17 cellular contexts compared by ENCODE assay signal in the genomic region with DNA sequence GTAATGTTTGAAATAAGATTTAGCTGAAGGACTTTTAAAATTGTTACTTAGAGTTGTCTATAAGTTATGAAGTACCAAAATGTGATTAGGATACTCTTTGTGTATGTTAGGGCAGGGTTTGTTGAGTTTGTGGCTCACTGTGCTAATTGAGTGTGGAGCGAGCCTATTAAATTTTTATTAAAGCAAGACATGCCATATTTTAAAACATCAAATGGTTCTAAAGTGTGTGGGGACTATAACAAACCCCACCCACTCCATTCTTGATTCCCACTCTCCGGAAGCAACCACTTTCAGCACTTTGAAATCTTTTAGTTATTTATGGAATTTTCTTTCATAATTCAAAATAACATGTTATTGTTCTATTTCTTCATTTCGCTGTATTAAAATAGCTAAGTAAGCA. TPM values are rescaled to one million over a fixed set of nuclear protein-coding genes. Genes with fewer than 3 reads are reported as not detected.
DNase-seq lines count a peak whose midpoint lies in the region; ATAC-seq, FAIRE-seq and TF ChIP-seq lines count a peak whose summit lies in the region.
"Had no signal": no experiment of that assay in that cellular context is flagged by ENCODE, and none has a peak within 500 bp of the region (broad histone marks: within the 10 kb centered on the region; RNA-seq: fewer than 3 reads in every experiment).

No MANE protein-coding gene starts in this region.

- H3K27me3 Mint-ChIP-seq in Caco-2 (ENCODE audit: insufficient read depth, unreplicated experiment) (no peaks in the 10 kb centered on the region), T-helper 17 cell (peaks cover under 1% of the 10 kb centered on the region)
- H3K27me3 Mint-ChIP-seq: natural killer cell treated with Interleukin-12 subunit alpha and Interleukin-12 subunit beta and Interleukin-15 and Interleukin-18, amount 100 ng/mL, for 72 hours had no signal

- H3K4me3 ChIP-seq in Caco-2 (ENCODE audit: low read depth, low read length) (peak overlapping the region; percentile 50), choroid plexus epithelial cell (ENCODE audit: low read depth, low read length) (peak overlapping the region; percentile 28), HepG2 (replicated peaks in 1 of 3; ENCODE audit: insufficient read depth in 1 of 3, low read depth in 2 of 3, low read length in 3 of 3) (peak overlapping the region; percentile 66 to 85 (median 82)), gastrocnemius medialis (peak overlapping the region in 3 of 4 donors; percentile 40 to 54 (median 46))
- H3K4me3 ChIP-seq: GM23338, K562 had no signal

- H3K4me3 Mint-ChIP-seq in Caco-2 (ENCODE audit: unreplicated experiment) (peak overlapping the region; percentile 93), T-helper 17 cell (no peak overlapping the region)
- H3K4me3 Mint-ChIP-seq: GM23338; natural killer cell treated with Interleukin-12 subunit alpha and Interleukin-12 subunit beta and Interleukin-15 and Interleukin-18, amount 100 ng/mL, for 72 hours had no signal

- no peaks in the 10 kb centered on the region for H4K20me1 ChIP-seq in HepG2 (ENCODE audit: insufficient read depth, low read length)

- CTCF ChIA-PET in Caco-2 (lab: Charles Lee) = no interaction called here
- CTCF ChIA-PET in HepG2 (lab: Yijun Ruan, JAX; ENCODE audit: low intra/inter-chr PET ratio, low total read pairs) = no interaction called here

- no peaks in the 10 kb centered on the region; the same call in none of the 2 replicates for H3K36me3 ChIP-seq in Caco-2 (ENCODE audit: control insufficient read depth, insufficient read depth, low read length)
- H3K36me3 ChIP-seq in HepG2 (replicated peaks in 1 of 2; ENCODE audit: control insufficient read depth in 1 of 2, insufficient read depth in 2 of 2, low read length in 2 of 2) = peaks cover 6 to 12% of the 10 kb centered on the region in 2 experiments
- H3K36me3 ChIP-seq in gastrocnemius medialis = no peaks in the 10 kb centered on the region

- H3K4me1 Mint-ChIP-seq in Caco-2 (ENCODE audit: low read depth, unreplicated experiment) (peaks cover 29% of the 10 kb centered on the region), T-helper 17 cell (no peaks in the 10 kb centered on the region)

- H3K36me3 Mint-ChIP-seq in Caco-2 (ENCODE audit: insufficient read depth, unreplicated experiment) (peaks cover 29% of the 10 kb centered on the region), T-helper 17 cell (ENCODE audit: low read depth) (no peaks in the 10 kb centered on the region)
- H3K36me3 Mint-ChIP-seq: natural killer cell treated with Interleukin-12 subunit alpha and Interleukin-12 subunit beta and Interleukin-15 and Interleukin-18, amount 100 ng/mL, for 72 hours had no signal

- H3K9ac ChIP-seq in HepG2 (ENCODE audit: insufficient read depth, low read depth, low read length) = peak overlapping the region; percentile 99

- no peak for FAIRE-seq in HepG2 (lab: Jason Lieb, UNC)
- FAIRE-seq: K562 had no signal

- WGBS in HepG2 (ENCODE audit: low lambda C conversion rate) = 4% methylated on average over 3 of the region's 3 CpGs

- DNase-seq in Caco-2 (no peak), choroid plexus epithelial cell (ENCODE audit: low read depth) (no peak), HepG2 (ENCODE audit: low spot score) (no peak), gastrocnemius medialis (no peak), T-helper 17 cell (no peak), mucosa of gallbladder (ENCODE audit: low spot score) (no peak), NOMO-1 (lab: John Stamatoyannopoulos, UW; ENCODE audit: unreplicated experiment in 2 of 2) (no peak)
- DNase-seq in NK-92 treated with Interleukin-12 subunit alpha and Interleukin-12 subunit beta, amount 100 ng/mL, for 24 hours (lab: John Stamatoyannopoulos, UW) = no peak
- DNase-seq: activated CD4-positive, alpha-beta T cell treated with anti-CD3 and anti-CD28 coated beads for 1 hour; activated T-cell treated with anti-CD3 and anti-CD28 coated beads for 4 hours; AML-193; cortex of kidney; DMS153; NCI-H1417 treated with DMSO at 0.1 percent for 48 hours had no signal

- H3K27ac ChIP-seq in HepG2 (ENCODE audit: extremely low read length, insufficient read depth, low read length) (peak overlapping the region; percentile 100), gastrocnemius medialis (peak overlapping the region in 3 of 4 donors; percentile 8 to 74 (median 17))

- POLR2A ChIA-PET in Caco-2 (lab: Charles Lee) = no interaction called here
- POLR2A ChIA-PET in HepG2 (lab: Yijun Ruan, JAX) = interaction anchor here (0.9 to 9.4 kb wide), 9 partner anchors 9 to 457 kb away, joined by 3 to 733 read pairs (median 40); no protein-coding TSS in a partner anchor

- BruUV-seq in Caco-2 (replicated peaks; lab: Mats Ljungman, UMichigan) = no TSS peak
- no TSS peak for BruUV-seq in HepG2 (replicated peaks; lab: Mats Ljungman, UMichigan)

- H3K9me3 ChIP-seq in Caco-2 = no peaks in the 10 kb centered on the region
- no peaks in the 10 kb centered on the region for H3K9me3 ChIP-seq in HepG2 (ENCODE audit: low read length)
- H3K9me3 ChIP-seq in gastrocnemius medialis = no peaks in the 10 kb centered on the region
- H3K9me3 ChIP-seq in T-helper 17 cell (ENCODE audit: control insufficient read depth, low read length, poor library complexity, severe bottlenecking) = no peaks in the 10 kb centered on the region

- TF ChIP-seq CTCF in Caco-2 (IDR thresholded peaks at IDR 0.05; ENCODE audit: insufficient read depth in 1 of 2, low read depth in 1 of 2, low read length in 1 of 2, severe bottlenecking in 1 of 2, unreplicated experiment in 1 of 2) (no peak), choroid plexus epithelial cell (conservative IDR thresholded peaks at IDR 0.05; ENCODE audit: low read depth, low read length) (no peak), HepG2 (CRISPR knock-in tag; IDR thresholded peaks at IDR 0.05) (no peak), gastrocnemius medialis (IDR thresholded peaks at IDR 0.05 in 4 of 5, conservative IDR thresholded peaks at IDR 0.05 in 1 of 5) (no peak)

- TF ChIP-seq POLR2A in HepG2 (IDR thresholded peaks at IDR 0.05; ENCODE audit: insufficient read depth in 1 of 2, low read depth in 2 of 2, low read length in 2 of 2) (no peak), gastrocnemius medialis (IDR thresholded peaks at IDR 0.05) (no peak)

- H3K4me2 ChIP-seq in HepG2 (ENCODE audit: low read depth, low read length) = peak overlapping the region; percentile 92
- H3K4me2 ChIP-seq: GM23338 had no signal

- peaks cover 10% of the 10 kb centered on the region for H3K9me3 Mint-ChIP-seq in Caco-2 (ENCODE audit: unreplicated experiment)
- H3K9me3 Mint-ChIP-seq: GM23338 had no signal

- ATAC-seq in HepG2 = no peak
- no peak for ATAC-seq in gastrocnemius medialis
- ATAC-seq in T-helper 17 cell = no peak
- ATAC-seq: GM23338; K562; natural killer cell treated with Interleukin-12 subunit alpha and Interleukin-12 subunit beta and Interleukin-15 and Interleukin-18, amount 100 ng/mL, for 72 hours had no signal

- in situ Hi-C loops in HepG2 (cut with HindIII; ENCODE audit: extremely low pct_ligation_motif_present, low pct_unique_long_range_greater_than_20kb) (no loop called here), gastrocnemius medialis (cut with MboI; ENCODE audit: low sequenced_read_pairs in 4 of 4) (no loop called here)

- TF ChIP-seq EP300 in HepG2 (IDR thresholded peaks at IDR 0.05; ENCODE audit: low read depth in 2 of 2, low read length in 2 of 2) (peak in 1 of 2 experiments; percentile 26; a peak in 1 of 4 replicates), HepG2 (CRISPR knock-in tag; IDR thresholded peaks at IDR 0.05; ENCODE audit: borderline replicate concordance) (no peak)

- no peak for TF ChIP-seq RAD21 in HepG2 (CRISPR knock-in tag; IDR thresholded peaks at IDR 0.05)

- H3K27me3 ChIP-seq in Caco-2 (replicated peaks; ENCODE audit: control insufficient read depth, insufficient read depth, low read length) (no peaks in the 10 kb centered on the region), HepG2 (ENCODE audit: control insufficient read depth in 1 of 2, insufficient read depth in 2 of 2, low read length in 2 of 2) (no peaks in the 10 kb centered on the region; a peak in 2 of 5 replicates), gastrocnemius medialis (no peaks in the 10 kb centered on the region)

- intact Hi-C loops in Caco-2 (cut with micrococcal nuclease; ENCODE audit: unreplicated experiment) (no loop called here), HepG2 (cut with micrococcal nuclease; ENCODE audit: unreplicated experiment) (no loop called here), gastrocnemius medialis (cut with DNase I; ENCODE audit: low total_unique reads) (loop anchor here (10.0 kb wide), 1 partner anchor 539 kb away; a partner anchor contains a TSS)

- peak overlapping the region; percentile 26 for H3K27ac Mint-ChIP-seq in Caco-2 (ENCODE audit: unreplicated experiment)
- no peak overlapping the region for H3K27ac Mint-ChIP-seq in T-helper 17 cell
- H3K27ac Mint-ChIP-seq: GM23338; natural killer cell treated with Interleukin-12 subunit alpha and Interleukin-12 subunit beta and Interleukin-15 and Interleukin-18, amount 100 ng/mL, for 72 hours had no signal

- H3K79me2 ChIP-seq in HepG2 (ENCODE audit: insufficient read depth, low read length) = peaks cover 79% of the 10 kb centered on the region

- no peak overlapping the region for H2AFZ ChIP-seq in HepG2 (ENCODE audit: low read length)
- H2AFZ ChIP-seq: GM23338 had no signal

- H3K4me1 ChIP-seq in Caco-2 = peaks cover 46% of the 10 kb centered on the region
- H3K4me1 ChIP-seq in HepG2 (ENCODE audit: insufficient read depth, low read length) = peaks cover 72% of the 10 kb centered on the region
- H3K4me1 ChIP-seq in gastrocnemius medialis = peaks cover 6 to 8% of the 10 kb centered on the region in 2 donors

RNA-seq across cellular contexts. Expression of a gene that starts 1.8 kb away (rescaled TPM):
- 42.8 and 44.6 TPM in 2 replicates for total RNA-seq in Caco-2 (2022)
- 309 and 372 TPM in 2 replicates for total RNA-seq in HepG2 (2016; rRNA removed; fragmentation: Illumina TruSeq; extraction: Trizol)
- 103 and 116 TPM in 2 replicates for total RNA-seq in HepG2 (2016; cell fraction: cytosol; rRNA removed; fragmentation: Illumina TruSeq; extraction: Trizol; ENCODE audit: low read depth)
- 312 and 373 TPM in 2 replicates for total RNA-seq in HepG2 (2016; cell fraction: insoluble cytoplasmic fraction; rRNA removed; fragmentation: Illumina TruSeq; extraction: Trizol)
- total RNA-seq in HepG2 (2016; cell fraction: membrane; rRNA removed; fragmentation: Illumina TruSeq; extraction: Trizol) = 157 and 177 TPM in 2 replicates
- total RNA-seq in HepG2 (2016; cell fraction: nucleus; rRNA removed; fragmentation: Illumina TruSeq; extraction: Trizol) = 234 and 240 TPM in 2 replicates
- 259 and 279 TPM in 2 replicates for polyA plus RNA-seq in HepG2 (2011; rRNA removed)
- 170 and 271 TPM in 2 replicates for polyA plus RNA-seq in HepG2 (2011; cell fraction: cytosol; rRNA removed)
- polyA plus RNA-seq in HepG2 (2011; cell fraction: nucleus; rRNA removed) = 129 and 171 TPM in 2 replicates
- 561 and 648 TPM in 2 replicates for polyA plus RNA-seq in HepG2 (2012)
- 80.3 and 85.6 TPM in 2 replicates for polyA plus RNA-seq in HepG2 (2016; cell fraction: cytosol; fragmentation: Illumina TruSeq; extraction: Trizol; ENCODE audit: low read depth)
- 297 and 326 TPM in 2 replicates for polyA plus RNA-seq in HepG2 (2016; cell fraction: insoluble cytoplasmic fraction; fragmentation: Illumina TruSeq; extraction: Trizol; ENCODE audit: low read depth)
- polyA plus RNA-seq in HepG2 (2016; cell fraction: membrane; fragmentation: Illumina TruSeq; extraction: Trizol; ENCODE audit: low read depth) = 111 and 113 TPM in 2 replicates
- polyA plus RNA-seq in HepG2 (2016; cell fraction: nucleus; fragmentation: Illumina TruSeq; extraction: Trizol; ENCODE audit: insufficient read depth, low read depth) = 221 and 224 TPM in 2 replicates
- polyA minus RNA-seq in HepG2 (2011; rRNA and poly(A)+ RNA removed; ENCODE audit: low replicate concordance) = 14.7 and 77.3 TPM in 2 replicates
- 111 and 128 TPM in 2 replicates for polyA minus RNA-seq in HepG2 (2011; cell fraction: cytosol; rRNA and poly(A)+ RNA removed)
- 529 and 697 TPM in 2 replicates for polyA minus RNA-seq in HepG2 (2011; cell fraction: nucleus; rRNA and poly(A)+ RNA removed)
- 10 to 100 TPM in 1 of 4 donors, 1 to 10 TPM in 3; 7.6 to 21.5 (median 8.8) TPM for total RNA-seq in gastrocnemius medialis
- under 1 TPM; 0.47 to 0.60 TPM for total RNA-seq in T-helper 17 cell
- total RNA-seq in mucosa of gallbladder = 92.7 TPM
- total RNA-seq: natural killer cell treated with Interleukin-12 subunit alpha and Interleukin-12 subunit beta and Interleukin-15 and Interleukin-18, amount 100 ng/mL, for 72 hours had no signal

Comparison
In these comparisons a context has a peak if more than half of its experiments do, and no peak if none do; other contexts are left out.
1. H3K4me3 ChIP-seq: peak in every context shown above with its lines; median percentile 82 in HepG2; 50 in Caco-2; 46 in gastrocnemius medialis; 28 in choroid plexus epithelial cell.
2. RNA of a gene that starts 1.8 kb away (total RNA-seq): 103 to 373 TPM in HepG2, 92.7 TPM in mucosa of gallbladder (single experiment), 42.8 to 44.6 TPM in Caco-2 and 7.6 to 21.5 TPM in gastrocnemius medialis; 0.47 to 0.60 TPM in T-helper 17 cell; every median in the first group is over 4 times any median in the second.